ENCODE assay signal across 8 cellular contexts in genomic region chr10:95656291-95657164, GRCh38. TPM values are rescaled to one million over a fixed set of nuclear protein-coding genes. Genes with fewer than 3 reads are reported as not detected.
DNase-seq lines count a peak whose midpoint lies in the region; ATAC-seq and TF ChIP-seq lines count a peak whose summit lies in the region.

TSS of gene ALDH18A1 (minus strand) at chr10:95656711. CDS start at chr10:95653377, 3,334 bp downstream.

- peaks cover 6% of the 10 kb centered on the region for H3K79me2 ChIP-seq in trophoblast cell (ENCODE audit: control insufficient read depth, insufficient read depth, low read length, poor library complexity)

- H3K27ac ChIP-seq in cardiac muscle cell (peak within 1 kb of the TSS; percentile 57), trophoblast cell (ENCODE audit: low read depth, low read length) (no peak within 1 kb of the TSS), tibial nerve (peak within 1 kb of the TSS; percentile 37 to 81 (median 72))

- peak; percentile 84 for DNase-seq in GM12864 (ENCODE audit: low read depth)
- peak; percentile 78 for DNase-seq in NCI-H1048 (lab: John Stamatoyannopoulos, UW)
- DNase-seq in SW480 (ENCODE audit: low spot score), result peak; percentile 79
- DNase-seq in activated naive CD8-positive, alpha-beta T cell treated with anti-CD3 and anti-CD28 coated beads, Interleukin-2, amount 50 U/mL, for 16 hours (ENCODE audit: low read depth, low spot score), result peak; percentile 88
- DNase-seq in cardiac muscle cell (ENCODE audit: low read depth in 1 of 2, low spot score in 1 of 2), result peak; percentile 94 to 95
- DNase-seq in trophoblast cell, result peak; percentile 89 to 94
- peak; percentile 81 to 85 for DNase-seq in tibial nerve (ENCODE audit: low spot score in 2 of 2)

- peak in 1 of 2 donors; percentile 9 for TF ChIP-seq POLR2A in tibial nerve (IDR thresholded peaks at IDR 0.05)

- H3K36me3 ChIP-seq in cardiac muscle cell (peaks cover 16% of the 10 kb centered on the region), trophoblast cell (ENCODE audit: control insufficient read depth in 1 of 2, insufficient read depth in 2 of 2, low read length in 2 of 2) (peaks cover 4 to 8% of the 10 kb centered on the region in 2 experiments), tibial nerve (peaks cover 0 to 16% (median 7%) of the 10 kb centered on the region in 3 donors)

- H4K8ac ChIP-seq in trophoblast cell (ENCODE audit: low read depth, low read length), result peak within 1 kb of the TSS; percentile 71

- no peak within 1 kb of the TSS for H2BK5ac ChIP-seq in trophoblast cell (ENCODE audit: low read depth, low read length, poor library complexity)

- peak within 1 kb of the TSS; percentile 58 for H2AFZ ChIP-seq in trophoblast cell (ENCODE audit: insufficient read depth, low read length, poor library complexity)

- peak within 1 kb of the TSS; percentile 59 for H3K14ac ChIP-seq in trophoblast cell (ENCODE audit: low read length)

- H3K9me3 ChIP-seq in cardiac muscle cell (ENCODE audit: low read depth) (no peaks in the 10 kb centered on the region), trophoblast cell (ENCODE audit: insufficient read depth, low read depth, low read length) (peaks cover under 1% of the 10 kb centered on the region), tibial nerve (no peaks in the 10 kb centered on the region)

- peak within 1 kb of the TSS; percentile 35 for H3K4ac ChIP-seq in trophoblast cell (ENCODE audit: low read depth, low read length)

- TF ChIP-seq EP300 in tibial nerve (IDR thresholded peaks at IDR 0.05), result peak in 1 of 2 donors; percentile 59

- H3K4me1 ChIP-seq in cardiac muscle cell (ENCODE audit: low read depth), result peaks cover 6% of the 10 kb centered on the region
- H3K4me1 ChIP-seq in trophoblast cell (ENCODE audit: control insufficient read depth in 1 of 2, insufficient read depth in 2 of 2, low read length in 2 of 2), result peaks cover 0 to 6% of the 10 kb centered on the region in 2 experiments
- peaks cover 0 to 30% (median 6%) of the 10 kb centered on the region in 4 donors for H3K4me1 ChIP-seq in tibial nerve

- H3K23ac ChIP-seq in trophoblast cell (ENCODE audit: low read length), result no peak within 1 kb of the TSS

- H2BK12ac ChIP-seq in trophoblast cell (ENCODE audit: low read length), result no peak within 1 kb of the TSS

- peak within 1 kb of the TSS; percentile 79 for H3K4me2 ChIP-seq in trophoblast cell (ENCODE audit: low read length)

- peak within 1 kb of the TSS; percentile 9 for H4K12ac ChIP-seq in trophoblast cell (ENCODE audit: low read depth, low read length)

- peaks cover 6% of the 10 kb centered on the region for H3K79me1 ChIP-seq in trophoblast cell (ENCODE audit: low read length)

- no peak within 1 kb of the TSS for H2AK5ac ChIP-seq in trophoblast cell (ENCODE audit: low read length)

- H3K9ac ChIP-seq in trophoblast cell (ENCODE audit: low read length), result peak within 1 kb of the TSS; percentile 77

- peak; percentile 88 for ATAC-seq in HG02588 (IDR thresholded peaks at IDR 0.05; ENCODE audit: unreplicated experiment)

- TF ChIP-seq CTCF in GM12864 (IDR thresholded peaks at IDR 0.05; ENCODE audit: low read depth, low read length, missing control alignments), result no peak
- TF ChIP-seq CTCF in cardiac muscle cell (IDR thresholded peaks at IDR 0.05; ENCODE audit: low read depth, low read length), result no peak
- TF ChIP-seq CTCF in tibial nerve (IDR thresholded peaks at IDR 0.05), result no peak

- peak within 1 kb of the TSS; percentile 6 for H2BK120ac ChIP-seq in trophoblast cell (ENCODE audit: insufficient read depth, low read length, poor library complexity)

- peak within 1 kb of the TSS; percentile 90 for H3K4me3 ChIP-seq in GM12864 (ENCODE audit: low read depth, low read length)
- H3K4me3 ChIP-seq in cardiac muscle cell, result peak within 1 kb of the TSS; percentile 68
- peak within 1 kb of the TSS; percentile 99 for H3K4me3 ChIP-seq in trophoblast cell (ENCODE audit: low read depth, low read length)
- H3K4me3 ChIP-seq in tibial nerve, result peak within 1 kb of the TSS; percentile 77 to 94 (median 90)

- H4K91ac ChIP-seq in trophoblast cell (ENCODE audit: low read depth, low read length), result peak within 1 kb of the TSS; percentile 28

- peak within 1 kb of the TSS; percentile 13 for H3K18ac ChIP-seq in trophoblast cell (ENCODE audit: low read length)

- WGBS in trophoblast cell (ENCODE audit: extremely low coverage, insufficient coverage, insufficient read length), result no CpG with 5 or more reads among the region's 83 CpGs
- WGBS in tibial nerve, 2 donors, result 0% methylated on average over 46 to 61 of the region's 83 CpGs

- H3K27me3 ChIP-seq in cardiac muscle cell, result no peaks in the 10 kb centered on the region
- H3K27me3 ChIP-seq in trophoblast cell (ENCODE audit: insufficient read depth, low read length), result no peaks in the 10 kb centered on the region
- no peaks in the 10 kb centered on the region for H3K27me3 ChIP-seq in tibial nerve

RNA-seq across cellular contexts. Expression of gene ALDH18A1, which starts in this region (rescaled TPM):
- 40.4 and 44.1 TPM in 2 replicates for total RNA-seq in cardiac muscle cell
- 46.6 and 49.3 TPM in 2 replicates for polyA plus RNA-seq in cardiac muscle cell
- 47.9 and 48.9 TPM in 2 replicates for polyA plus RNA-seq in trophoblast cell (2013)
- 10 to 100 TPM; 12.0 to 26.7 (median 17.3) TPM for total RNA-seq in tibial nerve
